Comparison of ENCODE assay signal across 1 cellular context in the genomic region with DNA sequence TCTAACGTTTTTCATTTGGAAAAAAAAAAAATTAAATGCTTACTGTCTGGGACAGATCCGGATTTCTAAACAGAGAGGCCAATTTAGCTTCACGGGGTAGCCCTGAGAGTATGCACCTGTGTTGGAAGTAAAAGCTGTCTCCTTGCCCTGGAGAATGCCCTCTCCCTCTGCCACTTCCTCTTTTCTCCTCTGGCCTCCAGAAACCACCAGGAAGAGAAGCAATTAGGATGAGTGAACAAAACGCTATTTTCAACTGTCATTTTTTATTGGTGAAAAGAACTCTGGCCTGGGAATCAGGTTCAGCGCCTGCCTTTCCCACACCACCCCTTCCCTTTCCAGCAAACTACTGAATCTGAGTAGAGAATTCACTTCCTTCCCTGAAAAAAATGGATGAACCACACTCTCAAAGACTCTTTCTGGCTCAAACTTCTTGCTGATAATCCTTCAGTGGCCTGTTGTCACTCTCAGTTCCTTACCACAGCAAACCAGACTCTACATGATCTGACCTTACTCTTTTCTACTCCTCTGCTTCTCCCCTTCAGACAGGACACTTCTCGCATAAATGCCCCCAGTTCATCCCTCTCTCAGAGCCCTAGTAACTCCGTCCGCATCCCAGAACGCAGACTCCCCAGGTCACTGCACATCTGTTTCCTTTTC.
TF ChIP-seq lines count a peak whose summit lies in the region.

No MANE protein-coding gene starts in this region.

TF ChIP-seq in HepG2, 621 proteins besides CTCF, POLR2A, EP300 and RAD21 (continued from another document):
- TF ChIP-seq, protein P1, sequence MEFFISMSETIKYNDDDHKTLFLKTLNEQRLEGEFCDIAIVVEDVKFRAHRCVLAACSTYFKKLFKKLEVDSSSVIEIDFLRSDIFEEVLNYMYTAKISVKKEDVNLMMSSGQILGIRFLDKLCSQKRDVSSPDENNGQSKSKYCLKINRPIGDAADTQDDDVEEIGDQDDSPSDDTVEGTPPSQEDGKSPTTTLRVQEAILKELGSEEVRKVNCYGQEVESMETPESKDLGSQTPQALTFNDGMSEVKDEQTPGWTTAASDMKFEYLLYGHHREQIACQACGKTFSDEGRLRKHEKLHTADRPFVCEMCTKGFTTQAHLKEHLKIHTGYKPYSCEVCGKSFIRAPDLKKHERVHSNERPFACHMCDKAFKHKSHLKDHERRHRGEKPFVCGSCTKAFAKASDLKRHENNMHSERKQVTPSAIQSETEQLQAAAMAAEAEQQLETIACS (CRISPR knock-in tag; IDR thresholded peaks at IDR 0.05), result no peak
- TF ChIP-seq, protein P2, sequence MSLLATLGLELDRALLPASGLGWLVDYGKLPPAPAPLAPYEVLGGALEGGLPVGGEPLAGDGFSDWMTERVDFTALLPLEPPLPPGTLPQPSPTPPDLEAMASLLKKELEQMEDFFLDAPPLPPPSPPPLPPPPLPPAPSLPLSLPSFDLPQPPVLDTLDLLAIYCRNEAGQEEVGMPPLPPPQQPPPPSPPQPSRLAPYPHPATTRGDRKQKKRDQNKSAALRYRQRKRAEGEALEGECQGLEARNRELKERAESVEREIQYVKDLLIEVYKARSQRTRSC (CRISPR knock-in tag; IDR thresholded peaks at IDR 0.05; ENCODE audit: low read depth), result no peak
- TF ChIP-seq RBM39 (IDR thresholded peaks at IDR 0.05; ENCODE audit: low read depth, low read length, poor library complexity, severe bottlenecking), result no peak
- TF ChIP-seq, protein P3, sequence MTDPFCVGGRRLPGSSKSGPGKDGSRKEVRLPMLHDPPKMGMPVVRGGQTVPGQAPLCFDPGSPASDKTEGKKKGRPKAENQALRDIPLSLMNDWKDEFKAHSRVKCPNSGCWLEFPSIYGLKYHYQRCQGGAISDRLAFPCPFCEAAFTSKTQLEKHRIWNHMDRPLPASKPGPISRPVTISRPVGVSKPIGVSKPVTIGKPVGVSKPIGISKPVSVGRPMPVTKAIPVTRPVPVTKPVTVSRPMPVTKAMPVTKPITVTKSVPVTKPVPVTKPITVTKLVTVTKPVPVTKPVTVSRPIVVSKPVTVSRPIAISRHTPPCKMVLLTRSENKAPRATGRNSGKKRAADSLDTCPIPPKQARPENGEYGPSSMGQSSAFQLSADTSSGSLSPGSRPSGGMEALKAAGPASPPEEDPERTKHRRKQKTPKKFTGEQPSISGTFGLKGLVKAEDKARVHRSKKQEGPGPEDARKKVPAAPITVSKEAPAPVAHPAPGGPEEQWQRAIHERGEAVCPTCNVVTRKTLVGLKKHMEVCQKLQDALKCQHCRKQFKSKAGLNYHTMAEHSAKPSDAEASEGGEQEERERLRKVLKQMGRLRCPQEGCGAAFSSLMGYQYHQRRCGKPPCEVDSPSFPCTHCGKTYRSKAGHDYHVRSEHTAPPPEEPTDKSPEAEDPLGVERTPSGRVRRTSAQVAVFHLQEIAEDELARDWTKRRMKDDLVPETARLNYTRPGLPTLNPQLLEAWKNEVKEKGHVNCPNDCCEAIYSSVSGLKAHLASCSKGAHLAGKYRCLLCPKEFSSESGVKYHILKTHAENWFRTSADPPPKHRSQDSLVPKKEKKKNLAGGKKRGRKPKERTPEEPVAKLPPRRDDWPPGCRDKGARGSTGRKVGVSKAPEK (CRISPR knock-in tag; IDR thresholded peaks at IDR 0.05; ENCODE audit: borderline replicate concordance), result no peak
- TF ChIP-seq JUND (CRISPR knock-in tag; IDR thresholded peaks at IDR 0.05), result no peak
- no peak for TF ChIP-seq NFIC (IDR thresholded peaks at IDR 0.05; ENCODE audit: low read length)
- TF ChIP-seq, protein P4, sequence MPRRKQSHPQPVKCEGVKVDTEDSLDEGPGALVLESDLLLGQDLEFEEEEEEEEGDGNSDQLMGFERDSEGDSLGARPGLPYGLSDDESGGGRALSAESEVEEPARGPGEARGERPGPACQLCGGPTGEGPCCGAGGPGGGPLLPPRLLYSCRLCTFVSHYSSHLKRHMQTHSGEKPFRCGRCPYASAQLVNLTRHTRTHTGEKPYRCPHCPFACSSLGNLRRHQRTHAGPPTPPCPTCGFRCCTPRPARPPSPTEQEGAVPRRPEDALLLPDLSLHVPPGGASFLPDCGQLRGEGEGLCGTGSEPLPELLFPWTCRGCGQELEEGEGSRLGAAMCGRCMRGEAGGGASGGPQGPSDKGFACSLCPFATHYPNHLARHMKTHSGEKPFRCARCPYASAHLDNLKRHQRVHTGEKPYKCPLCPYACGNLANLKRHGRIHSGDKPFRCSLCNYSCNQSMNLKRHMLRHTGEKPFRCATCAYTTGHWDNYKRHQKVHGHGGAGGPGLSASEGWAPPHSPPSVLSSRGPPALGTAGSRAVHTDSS (CRISPR knock-in tag; conservative IDR thresholded peaks at IDR 0.05), result no peak
